ENCODE assay signal across 8 cellular contexts in the genomic region with DNA sequence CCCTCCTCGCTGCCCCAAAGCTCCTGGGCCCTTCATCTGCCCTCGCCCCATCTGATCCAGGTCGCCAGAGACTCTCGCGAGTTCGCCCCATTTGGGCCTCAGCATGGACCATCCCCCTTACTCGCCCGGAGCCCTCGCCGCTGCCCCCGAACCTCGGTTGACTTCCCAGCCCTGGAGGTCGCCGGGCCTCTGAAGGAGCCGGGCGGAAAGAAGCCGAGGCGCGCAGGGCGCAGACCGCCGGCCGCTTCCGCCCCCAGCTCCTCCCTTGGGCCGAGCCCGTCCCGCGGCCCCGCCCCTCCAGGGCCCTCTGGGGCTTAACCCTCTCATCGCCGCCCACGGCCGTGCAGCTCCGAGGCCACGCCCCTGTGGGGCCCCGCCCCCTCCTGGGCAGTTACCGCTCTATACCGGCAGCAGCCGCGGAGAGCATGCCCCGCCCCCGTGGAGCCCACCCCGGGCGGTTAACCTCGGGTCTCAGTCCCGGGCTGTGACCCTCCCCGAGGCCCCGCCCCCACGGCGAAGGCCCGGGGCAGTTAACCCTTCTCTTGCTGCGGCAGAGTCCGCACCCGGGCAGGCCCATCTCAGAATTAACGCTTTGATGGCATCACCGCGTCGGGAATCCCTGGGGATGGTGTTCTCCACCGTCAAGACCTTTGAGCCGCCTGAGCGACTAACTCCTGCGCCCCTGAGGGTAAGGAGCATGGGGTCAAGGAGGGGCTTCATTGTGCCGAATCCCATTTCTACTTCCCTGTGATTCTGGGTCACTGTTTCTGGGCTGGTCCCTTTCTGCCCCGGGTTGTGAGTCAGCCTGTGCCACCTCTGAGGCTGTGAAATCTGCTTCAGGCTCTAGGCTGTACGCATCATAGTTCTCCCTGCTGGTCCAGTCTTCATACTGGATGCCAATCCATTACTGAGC. TPM values are rescaled to one million over a fixed set of nuclear protein-coding genes. Genes with fewer than 3 reads are reported as not detected.
A peak's percentile ranks its signal among the peaks of the same experiment; 100 is the strongest.
DNase-seq lines count a peak whose midpoint lies in the region; ATAC-seq, FAIRE-seq and TF ChIP-seq lines count a peak whose summit lies in the region.

A gene with protein sequence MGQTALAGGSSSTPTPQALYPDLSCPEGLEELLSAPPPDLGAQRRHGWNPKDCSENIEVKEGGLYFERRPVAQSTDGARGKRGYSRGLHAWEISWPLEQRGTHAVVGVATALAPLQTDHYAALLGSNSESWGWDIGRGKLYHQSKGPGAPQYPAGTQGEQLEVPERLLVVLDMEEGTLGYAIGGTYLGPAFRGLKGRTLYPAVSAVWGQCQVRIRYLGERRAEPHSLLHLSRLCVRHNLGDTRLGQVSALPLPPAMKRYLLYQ (minus strand): TSS at position 210 of the 913 bp plus-strand sequence. CDS start 402 bp downstream, outside the sequence.

- no peak for TF ChIP-seq POLR2A in breast epithelium (IDR thresholded peaks at IDR 0.05)

- H3K36me3 ChIP-seq in WERI-Rb-1 = peaks cover 45% of the 10 kb centered on the region
- H3K36me3 ChIP-seq in breast epithelium = no peaks in the 10 kb centered on the region
- H3K36me3 ChIP-seq in small intestine (ENCODE audit: control insufficient read depth in 2 of 2, insufficient read depth in 2 of 2, low read length in 2 of 2) = peaks cover 0 to 3% of the 10 kb centered on the region in 2 donors

- FAIRE-seq in small intestine (lab: Jason Lieb, UNC) = no peak

- POLR2A ChIA-PET in AG04450 (lab: Yijun Ruan, JAX) = interaction anchor here (0.6 to 3.3 kb wide), 20 partner anchors 8 to 341 kb away, joined by 3 to 37 read pairs (median 5); a partner anchor contains a TSS

- H3K27me3 ChIP-seq in AG04450 (ENCODE audit: control insufficient read depth, insufficient read depth, low read length) (no peaks in the 10 kb centered on the region), WERI-Rb-1 (ENCODE audit: insufficient read depth, low read depth, severe bottlenecking) (no peaks in the 10 kb centered on the region), breast epithelium (no peaks in the 10 kb centered on the region), small intestine (ENCODE audit: control insufficient read depth in 2 of 2, insufficient read depth in 2 of 2, low read length in 2 of 2) (no peaks in the 10 kb centered on the region)

- H3K4me1 ChIP-seq in breast epithelium = peaks cover 5 to 25% of the 10 kb centered on the region in 2 donors
- peaks cover 0 to 3% of the 10 kb centered on the region in 2 donors for H3K4me1 ChIP-seq in small intestine (ENCODE audit: control insufficient read depth in 2 of 2, insufficient read depth in 1 of 2, low read depth in 1 of 2, low read length in 1 of 2)

- peak within 1 kb of the TSS; percentile 84 for H3K4me3 ChIP-seq in AG04450 (ENCODE audit: low read depth, low read length)
- H3K4me3 ChIP-seq in WERI-Rb-1 (ENCODE audit: low read depth, low read length) = peak within 1 kb of the TSS; percentile 53
- peak within 1 kb of the TSS; percentile 70 to 84 (median 72) for H3K4me3 ChIP-seq in breast epithelium
- H3K4me3 ChIP-seq in small intestine (ENCODE audit: low read depth in 1 of 2, low read length in 2 of 2) = peak within 1 kb of the TSS; percentile 59 to 62

- H3K9me3 ChIP-seq in AG04450 (ENCODE audit: control insufficient read depth, insufficient read depth, low read length) (no peaks in the 10 kb centered on the region; the same call in 1 of the 2 replicates), WERI-Rb-1 (ENCODE audit: severe bottlenecking) (no peaks in the 10 kb centered on the region), breast epithelium (no peaks in the 10 kb centered on the region), small intestine (ENCODE audit: control insufficient read depth, low read depth) (no peaks in the 10 kb centered on the region)

- ATAC-seq in GM18909 (IDR thresholded peaks at IDR 0.05; ENCODE audit: poor library complexity, unreplicated experiment) (peak; percentile 82), HG03159 (IDR thresholded peaks at IDR 0.05; ENCODE audit: unreplicated experiment) (peak; percentile 75)

- H3K27ac ChIP-seq in AG04450 (ENCODE audit: low read depth, low read length) = peak within 1 kb of the TSS; percentile 81
- H3K27ac ChIP-seq in WERI-Rb-1 = peak within 1 kb of the TSS; percentile 47
- peak within 1 kb of the TSS; percentile 78 to 94 for H3K27ac ChIP-seq in breast epithelium
- peak within 1 kb of the TSS; percentile 75 to 83 for H3K27ac ChIP-seq in small intestine (ENCODE audit: low read depth in 1 of 2, low read length in 1 of 2)

- CTCF ChIA-PET in AG04450 (lab: Charles Lee) = interaction anchor here (0.6 to 5.1 kb wide), 26 partner anchors 9 to 236 kb away, joined by 3 to 50 read pairs (median 6); a partner anchor contains a TSS

- WGBS in small intestine, 3 donors = 0 to 1% (median 1%) methylated on average over 45 to 65 of the region's 65 CpGs

- DNase-seq in AG04450 (ENCODE audit: low read depth, low spot score) (peak; percentile 79), NCI-H2227 treated with DMSO at 0.1 percent for 48 hours (lab: John Stamatoyannopoulos, UW) (peak; percentile 89), WERI-Rb-1 (peak; percentile 99), breast epithelium (ENCODE audit: low spot score in 2 of 2) (peak; percentile 92 to 95), iPS-NIHi11 (ENCODE audit: low spot score) (peak; percentile 95), small intestine (peak; percentile 96)

- no peak for TF ChIP-seq CTCF in AG04450 (IDR thresholded peaks at IDR 0.05; ENCODE audit: low read depth, low read length)
- no peak for TF ChIP-seq CTCF in WERI-Rb-1 (IDR thresholded peaks at IDR 0.05; ENCODE audit: low read depth, low read length)
- TF ChIP-seq CTCF in breast epithelium (IDR thresholded peaks at IDR 0.05) = peak in 1 of 3 donors; percentile 3

- intact Hi-C loops in breast epithelium (cut with DNase I; ENCODE audit: low total_unique reads) = loop anchor here (5.0 kb wide), 1 partner anchor 666 kb away; no protein-coding TSS in a partner anchor

RNA-seq across cellular contexts. Expression of the gene that starts here (rescaled TPM):
- 2.6 and 3.7 TPM in 2 replicates for polyA plus RNA-seq in AG04450 (2011; rRNA removed)
- 2.1 and 2.3 TPM in 2 replicates for polyA minus RNA-seq in AG04450 (2011; rRNA and poly(A)+ RNA removed)
- total RNA-seq in breast epithelium = 10 to 100 TPM in 2 of 3 donors, 1 to 10 TPM in 1; 9.0 to 13.4 (median 12.7) TPM
- 10 to 100 TPM in 2 of 3 donors, 1 to 10 TPM in 1; 9.7 to 13.4 (median 11.9) TPM for polyA plus RNA-seq in small intestine

Comparison
In these comparisons a context has a peak if more than half of its experiments do, and no peak if none do; other contexts are left out.
1. Peak in every context shown above with its lines: DNase-seq, ATAC-seq, H3K4me3 ChIP-seq and H3K27ac ChIP-seq.